ENCODE assay signal across 8 cellular contexts in the genomic region with DNA sequence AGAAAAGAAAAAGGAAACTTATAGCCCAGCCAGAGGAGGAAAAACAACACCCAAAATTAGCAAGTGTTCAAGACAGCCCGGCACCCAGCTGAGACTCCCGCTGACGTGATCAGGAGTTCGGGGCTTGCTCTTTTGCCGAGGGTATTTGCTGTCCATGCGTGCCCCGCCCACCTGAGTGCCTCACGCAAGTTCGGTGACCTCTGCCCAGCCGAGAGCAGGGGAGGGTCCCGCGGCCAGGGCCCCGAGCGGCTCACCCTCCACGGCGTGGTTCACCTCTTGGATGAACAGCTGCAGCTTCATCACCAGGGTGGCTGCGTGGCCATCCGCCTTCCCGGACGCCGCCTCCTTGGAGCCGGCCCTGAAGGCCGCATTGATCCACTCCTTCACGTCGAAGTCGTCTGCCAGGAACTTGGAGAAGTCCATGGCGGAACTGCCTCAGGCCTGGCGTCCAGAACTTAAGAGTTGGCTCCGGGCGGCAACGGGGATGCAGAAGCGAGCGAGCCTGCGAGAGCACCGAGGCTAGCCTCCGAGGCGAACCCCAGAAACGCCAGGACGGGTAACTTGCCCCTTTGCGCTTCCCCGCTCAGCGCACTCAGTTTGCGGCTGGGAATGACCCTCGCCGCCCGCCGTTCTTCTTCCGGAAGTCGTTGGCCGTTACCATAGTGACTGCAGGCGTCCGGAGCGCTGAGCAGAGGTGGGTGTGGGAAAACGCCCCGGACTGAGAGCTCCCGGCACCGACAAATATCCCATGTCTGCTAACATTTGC. TPM values are rescaled to one million over a fixed set of nuclear protein-coding genes. Genes with fewer than 3 reads are reported as not detected.
DNase-seq lines count a peak whose midpoint lies in the region; ATAC-seq and TF ChIP-seq lines count a peak whose summit lies in the region.

A gene (minus strand): TSS at position 618 of the 766 bp plus-strand sequence. CDS start 195 bp downstream, at position 423.

- no peaks in the 10 kb centered on the region for H3K36me3 Mint-ChIP-seq in activated CD4-positive, alpha-beta T cell treated with anti-CD3 and anti-CD28 coated beads, Interleukin-2, amount 10 ng/mL, durations not matched to agents 24 days and 14 days (ENCODE audit: low read depth)

- peak within 1 kb of the TSS; percentile 95 for H3K27ac Mint-ChIP-seq in activated CD4-positive, alpha-beta T cell treated with anti-CD3 and anti-CD28 coated beads, Interleukin-2, amount 10 ng/mL, durations not matched to agents 24 days and 14 days

- in situ Hi-C loops in GM18951 (cut with MboI; ENCODE audit: low sequenced_read_pairs, unreplicated experiment), result no loop called here

- no peaks in the 10 kb centered on the region for H3K9me3 ChIP-seq in colonic mucosa

- peak; percentile 82 for ATAC-seq in HG03196 (IDR thresholded peaks at IDR 0.05; ENCODE audit: unreplicated experiment)

- no peaks in the 10 kb centered on the region for H3K27me3 Mint-ChIP-seq in activated CD4-positive, alpha-beta T cell treated with anti-CD3 and anti-CD28 coated beads, Interleukin-2, amount 10 ng/mL, durations not matched to agents 24 days and 14 days

- DNase-seq in AG08396 (ENCODE audit: low spot score), result peak; percentile 87
- peak; percentile 63 to 74 for DNase-seq in NCI-H524 (lab: John Stamatoyannopoulos, UW)
- peak; percentile 96 for DNase-seq in activated CD4-positive, alpha-beta T cell treated with anti-CD3 and anti-CD28 coated beads, Interleukin-2, amount 10 ng/mL, durations not matched to agents 24 days and 14 days
- DNase-seq in colonic mucosa, result peak; percentile 92
- DNase-seq in kidney tubule cell (ENCODE audit: low spot score), result peak; percentile 90
- DNase-seq in stimulated activated CD4-positive, alpha-beta T cell treated with anti-CD3 and anti-CD28 coated beads, Interleukin-15, amount 100 ng/mL, for 48 hours (ENCODE audit: low read depth in 2 of 2), result peak; percentile 71 to 80

- peak within 1 kb of the TSS; percentile 82 for H3K4me3 ChIP-seq in colonic mucosa

- H3K27me3 ChIP-seq in colonic mucosa, result no peaks in the 10 kb centered on the region

- H3K4me1 ChIP-seq in colonic mucosa, result peaks cover 10% of the 10 kb centered on the region

- H3K36me3 ChIP-seq in colonic mucosa, result no peaks in the 10 kb centered on the region

- no peak for TF ChIP-seq CTCF in colonic mucosa (IDR thresholded peaks at IDR 0.05)

- no peaks in the 10 kb centered on the region for H3K9me3 Mint-ChIP-seq in activated CD4-positive, alpha-beta T cell treated with anti-CD3 and anti-CD28 coated beads, Interleukin-2, amount 10 ng/mL, durations not matched to agents 24 days and 14 days

- intact Hi-C loops in activated CD4-positive, alpha-beta T cell treated with anti-CD3 and anti-CD28 coated beads, Interleukin-2, amount 10 ng/mL, durations not matched to agents 24 days and 14 days (cut with micrococcal nuclease), result loop anchor here (1.0 to 5.0 kb wide), 3 partner anchors 57 to 145 kb away; a partner anchor contains a TSS
- intact Hi-C loops in colonic mucosa (cut with DNase I), result no loop called here

- H3K4me1 Mint-ChIP-seq in activated CD4-positive, alpha-beta T cell treated with anti-CD3 and anti-CD28 coated beads, Interleukin-2, amount 10 ng/mL, durations not matched to agents 24 days and 14 days, result peaks cover 16% of the 10 kb centered on the region

- H3K27ac ChIP-seq in colonic mucosa, result peak within 1 kb of the TSS; percentile 86

- H3K9ac ChIP-seq in colonic mucosa (ENCODE audit: low read depth in 2 of 2, low read length in 2 of 2), result peak within 1 kb of the TSS; percentile 93 to 95

- peak within 1 kb of the TSS; percentile 98 for H3K4me3 Mint-ChIP-seq in activated CD4-positive, alpha-beta T cell treated with anti-CD3 and anti-CD28 coated beads, Interleukin-2, amount 10 ng/mL, durations not matched to agents 24 days and 14 days

- TF ChIP-seq POLR2A in GM18951 (IDR thresholded peaks at IDR 0.05; ENCODE audit: extremely low read depth, insufficient read depth, insufficient read length), result peak; percentile 53

RNA-seq across cellular contexts. Expression of the gene that starts here (rescaled TPM):
- 21.6 and 25.6 TPM in 2 replicates for total RNA-seq in activated CD4-positive, alpha-beta T cell treated with anti-CD3 and anti-CD28 coated beads, Interleukin-2, amount 10 ng/mL, durations not matched to agents 24 days and 14 days
- 10 to 100 TPM; 31.4 to 40.0 TPM for total RNA-seq in colonic mucosa

Comparison
In these comparisons a context has a peak if more than half of its experiments do, and no peak if none do; other contexts are left out.
1. Peak in every context shown above with its lines: DNase-seq, ATAC-seq, H3K4me3 ChIP-seq and H3K27ac ChIP-seq.